In genomic region chr5:124701873-124702272, GRCh38 we compare ENCODE assay signal across 1 cellular context.
TF ChIP-seq lines count a peak whose summit lies in the region.

No MANE protein-coding gene starts in this region.

TF ChIP-seq in WTC11, 78 proteins besides CTCF, POLR2A, EP300 and RAD21 (continued from another document):
- TF ChIP-seq, protein P1, sequence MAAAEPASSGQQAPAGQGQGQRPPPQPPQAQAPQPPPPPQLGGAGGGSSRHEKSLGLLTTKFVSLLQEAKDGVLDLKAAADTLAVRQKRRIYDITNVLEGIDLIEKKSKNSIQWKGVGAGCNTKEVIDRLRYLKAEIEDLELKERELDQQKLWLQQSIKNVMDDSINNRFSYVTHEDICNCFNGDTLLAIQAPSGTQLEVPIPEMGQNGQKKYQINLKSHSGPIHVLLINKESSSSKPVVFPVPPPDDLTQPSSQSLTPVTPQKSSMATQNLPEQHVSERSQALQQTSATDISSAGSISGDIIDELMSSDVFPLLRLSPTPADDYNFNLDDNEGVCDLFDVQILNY (CRISPR knock-in tag; IDR thresholded peaks at IDR 0.05), result no peak
- TF ChIP-seq, protein P2, sequence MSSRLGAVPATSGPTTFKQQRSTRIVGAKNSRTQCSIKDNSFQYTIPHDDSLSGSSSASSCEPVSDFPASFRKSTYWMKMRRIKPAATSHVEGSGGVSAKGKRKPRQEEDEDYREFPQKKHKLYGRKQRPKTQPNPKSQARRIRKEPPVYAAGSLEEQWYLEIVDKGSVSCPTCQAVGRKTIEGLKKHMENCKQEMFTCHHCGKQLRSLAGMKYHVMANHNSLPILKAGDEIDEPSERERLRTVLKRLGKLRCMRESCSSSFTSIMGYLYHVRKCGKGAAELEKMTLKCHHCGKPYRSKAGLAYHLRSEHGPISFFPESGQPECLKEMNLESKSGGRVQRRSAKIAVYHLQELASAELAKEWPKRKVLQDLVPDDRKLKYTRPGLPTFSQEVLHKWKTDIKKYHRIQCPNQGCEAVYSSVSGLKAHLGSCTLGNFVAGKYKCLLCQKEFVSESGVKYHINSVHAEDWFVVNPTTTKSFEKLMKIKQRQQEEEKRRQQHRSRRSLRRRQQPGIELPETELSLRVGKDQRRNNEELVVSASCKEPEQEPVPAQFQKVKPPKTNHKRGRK (CRISPR knock-in tag; IDR thresholded peaks at IDR 0.05; ENCODE audit: borderline replicate concordance), result no peak
- no peak; the same call in 1 of the 2 replicates for TF ChIP-seq TEAD1 (CRISPR knock-in tag; IDR thresholded peaks at IDR 0.05)
- TF ChIP-seq AFF4 (CRISPR knock-in tag; IDR thresholded peaks at IDR 0.05; ENCODE audit: borderline replicate concordance), result no peak
- TF ChIP-seq, protein P3, sequence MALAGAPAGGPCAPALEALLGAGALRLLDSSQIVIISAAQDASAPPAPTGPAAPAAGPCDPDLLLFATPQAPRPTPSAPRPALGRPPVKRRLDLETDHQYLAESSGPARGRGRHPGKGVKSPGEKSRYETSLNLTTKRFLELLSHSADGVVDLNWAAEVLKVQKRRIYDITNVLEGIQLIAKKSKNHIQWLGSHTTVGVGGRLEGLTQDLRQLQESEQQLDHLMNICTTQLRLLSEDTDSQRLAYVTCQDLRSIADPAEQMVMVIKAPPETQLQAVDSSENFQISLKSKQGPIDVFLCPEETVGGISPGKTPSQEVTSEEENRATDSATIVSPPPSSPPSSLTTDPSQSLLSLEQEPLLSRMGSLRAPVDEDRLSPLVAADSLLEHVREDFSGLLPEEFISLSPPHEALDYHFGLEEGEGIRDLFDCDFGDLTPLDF (CRISPR knock-in tag; IDR thresholded peaks at IDR 0.05), result no peak
- no peak for TF ChIP-seq NFE2L1 (CRISPR knock-in tag; IDR thresholded peaks at IDR 0.05)
- TF ChIP-seq ZNF425 (CRISPR knock-in tag; conservative IDR thresholded peaks at IDR 0.05), result no peak
